ENCODE assay signal across 19 cellular contexts in genomic region chr1:4624801-4625200, GRCh38. TPM values are rescaled to one million over a fixed set of nuclear protein-coding genes. Genes with fewer than 3 reads are reported as not detected.
A peak's percentile ranks its signal among the peaks of the same experiment; 100 is the strongest.
DNase-seq lines count a peak whose midpoint lies in the region; ATAC-seq and TF ChIP-seq lines count a peak whose summit lies in the region.
"Had no signal": no experiment of that assay in that cellular context is flagged by ENCODE, and none has a peak within 500 bp of the region (broad histone marks: within the 10 kb centered on the region; RNA-seq: fewer than 3 reads in every experiment).

No MANE protein-coding gene starts in this region.

- H3K4me3 ChIP-seq in sigmoid colon, result no peak overlapping the region
- H3K4me3 ChIP-seq in upper lobe of right lung, result no peak overlapping the region
- H3K4me3 ChIP-seq: BLaER1 had no signal

- H3K4me1 ChIP-seq in sigmoid colon, result no peaks in the 10 kb centered on the region
- no peaks in the 10 kb centered on the region for H3K4me1 ChIP-seq in upper lobe of right lung
- H3K4me1 ChIP-seq: BE2C, BLaER1, Caco-2 had no signal

- TF ChIP-seq EP300 in sigmoid colon (IDR thresholded peaks at IDR 0.05), result no peak

- H3K27me3 ChIP-seq in sigmoid colon (no peaks in the 10 kb centered on the region), upper lobe of right lung (no peaks in the 10 kb centered on the region)
- H3K27me3 ChIP-seq: BE2C, BLaER1 had no signal

- no peaks in the 10 kb centered on the region for H3K36me3 ChIP-seq in sigmoid colon
- no peaks in the 10 kb centered on the region for H3K36me3 ChIP-seq in upper lobe of right lung
- H3K36me3 ChIP-seq: BE2C, BLaER1 had no signal

- intact Hi-C loops in sigmoid colon (cut with DNase I), result no loop called here
- intact Hi-C loops in upper lobe of right lung (cut with DNase I), result no loop called here

- TF ChIP-seq CTCF in sigmoid colon (IDR thresholded peaks at IDR 0.05), result no peak
- TF ChIP-seq CTCF in upper lobe of right lung (IDR thresholded peaks at IDR 0.05), result no peak

- ATAC-seq in upper lobe of right lung (no peak), GM19452 (IDR thresholded peaks at IDR 0.05; ENCODE audit: unreplicated experiment) (no peak), HG03565 (IDR thresholded peaks at IDR 0.05; ENCODE audit: unreplicated experiment) (no peak)
- ATAC-seq: CD8-positive, alpha-beta T cell had no signal

- 73 to 81% methylated on average over 9 of the region's 9 CpGs for WGBS in sigmoid colon, 2 donors

- H3K9me3 ChIP-seq in sigmoid colon, result no peaks in the 10 kb centered on the region
- no peaks in the 10 kb centered on the region for H3K9me3 ChIP-seq in upper lobe of right lung
- H3K9me3 ChIP-seq: BE2C, BLaER1, Caco-2 had no signal

- no peak for TF ChIP-seq POLR2A in sigmoid colon (IDR thresholded peaks at IDR 0.05)

- DNase-seq in left kidney (ENCODE audit: low read depth, low spot score) (peak; percentile 62), sigmoid colon (peak; percentile 50), upper lobe of right lung (peak; percentile 38)
- DNase-seq in stimulated activated CD4-positive, alpha-beta T cell treated with anti-CD3 and anti-CD28 coated beads, Interleukin-4, amount 100 ng/mL, for 24 hours, result no peak
- DNase-seq: 8988T; ACHN; BE2C; C1 segment of cervical spinal cord; Caco-2; Calu3; CD4-positive, alpha-beta T cell; CD8-positive, alpha-beta T cell; DMS79 treated with DMSO at 0.1 percent for 48 hours; GF-D8 had no signal

- H3K27ac ChIP-seq in sigmoid colon, result no peak overlapping the region
- no peak overlapping the region for H3K27ac ChIP-seq in upper lobe of right lung
- H3K27ac ChIP-seq: BLaER1 had no signal

RNA-seq across cellular contexts. Expression of gene AJAP1, which starts 29.6 kb away (rescaled TPM):
- total RNA-seq in sigmoid colon (under 1 TPM; 0.28 to 0.95 (median 0.60) TPM), upper lobe of right lung (0.52 TPM)
- polyA plus RNA-seq in sigmoid colon, result under 1 TPM in 2 of 3 donors, not detected in 1; 0.04 to 0.60 TPM
- total RNA-seq: A673, Caco-2, Calu3 had no signal
- polyA plus RNA-seq: AG04450 had no signal
